Comparison of ENCODE assay signal across 15 cellular contexts in genomic region chr20:5156670-5157448, GRCh38. TPM values are rescaled to one million over a fixed set of nuclear protein-coding genes. Genes with fewer than 3 reads are reported as not detected.
A peak's percentile ranks its signal among the peaks of the same experiment; 100 is the strongest.
DNase-seq lines count a peak whose midpoint lies in the region; ATAC-seq, FAIRE-seq and TF ChIP-seq lines count a peak whose summit lies in the region.
"Had no signal": no experiment of that assay in that cellular context is flagged by ENCODE, and none has a peak within 500 bp of the region (broad histone marks: within the 10 kb centered on the region; RNA-seq: fewer than 3 reads in every experiment).

No MANE protein-coding gene starts in this region.

- H3K9me3 Mint-ChIP-seq in HFFc6 (no peaks in the 10 kb centered on the region), astrocyte (ENCODE audit: unreplicated experiment) (no peaks in the 10 kb centered on the region)

- H3K4me3 Mint-ChIP-seq in HFFc6 (peak overlapping the region; percentile 36), astrocyte (ENCODE audit: unreplicated experiment) (peak overlapping the region; percentile 15)
- H3K4me3 Mint-ChIP-seq: mesothelial cell of epicardium had no signal

- no peak overlapping the region for H3K27ac ChIP-seq in astrocyte (ENCODE audit: low read depth, low read length)
- no peak overlapping the region for H3K27ac ChIP-seq in left lung

- peak overlapping the region; percentile 55 for H3K4me2 ChIP-seq in astrocyte (ENCODE audit: low read length)

- H3K4me1 Mint-ChIP-seq in HFFc6 (ENCODE audit: low read depth) (peaks cover 72% of the 10 kb centered on the region), astrocyte (ENCODE audit: low read depth, unreplicated experiment) (peaks cover 24% of the 10 kb centered on the region)

- H3K9ac ChIP-seq in astrocyte (ENCODE audit: low read length), result no peak overlapping the region

- peaks cover 46% of the 10 kb centered on the region for H4K20me1 ChIP-seq in astrocyte (ENCODE audit: insufficient read depth, low read length)

- no peak overlapping the region for H2AFZ ChIP-seq in astrocyte (ENCODE audit: low read depth, low read length)

- H3K4me1 ChIP-seq in astrocyte (ENCODE audit: insufficient read depth, low read length) (peaks cover 23% of the 10 kb centered on the region), left lung (peaks cover 7 to 53% of the 10 kb centered on the region in 2 donors)

- intact Hi-C loops in left lung (cut with DNase I), result no loop called here

- H3K79me2 ChIP-seq in astrocyte (ENCODE audit: insufficient read depth, low read length), result peaks cover 60% of the 10 kb centered on the region

- no peaks in the 10 kb centered on the region for H3K9me3 ChIP-seq in astrocyte (ENCODE audit: insufficient read depth, low read depth, low read length)
- H3K9me3 ChIP-seq in left lung, result no peaks in the 10 kb centered on the region

- H3K27me3 Mint-ChIP-seq in HFFc6 (ENCODE audit: insufficient read depth), result no peaks in the 10 kb centered on the region
- no peaks in the 10 kb centered on the region for H3K27me3 Mint-ChIP-seq in astrocyte (ENCODE audit: low read depth, unreplicated experiment)

- ATAC-seq in left lung (peak; percentile 21), HG02885 (IDR thresholded peaks at IDR 0.05; ENCODE audit: poor library complexity, unreplicated experiment) (no peak), HG02759 (IDR thresholded peaks at IDR 0.05; ENCODE audit: unreplicated experiment) (no peak)

- peak overlapping the region; percentile 81 for H3K27ac Mint-ChIP-seq in HFFc6
- H3K27ac Mint-ChIP-seq in astrocyte (ENCODE audit: unreplicated experiment), result no peak overlapping the region
- H3K27ac Mint-ChIP-seq: mesothelial cell of epicardium had no signal

- H3K36me3 ChIP-seq in astrocyte (ENCODE audit: insufficient read depth, low read length), result no peaks in the 10 kb centered on the region
- H3K36me3 ChIP-seq in left lung, result no peaks in the 10 kb centered on the region

- FAIRE-seq in astrocyte (lab: Jason Lieb, UNC) (peak; percentile 32), frontal cortex (lab: Jason Lieb, UNC) (no peak)

- H3K36me3 Mint-ChIP-seq in HFFc6 (ENCODE audit: low read depth) (peaks cover 5% of the 10 kb centered on the region; the same call in 1 of the 2 replicates), astrocyte (ENCODE audit: low read depth, unreplicated experiment) (peaks cover 3% of the 10 kb centered on the region)
- H3K36me3 Mint-ChIP-seq: mesothelial cell of epicardium had no signal

- no peak for TF ChIP-seq CTCF in HFFc6 (IDR thresholded peaks at IDR 0.05)
- no peak for TF ChIP-seq CTCF in astrocyte (IDR thresholded peaks at IDR 0.05; ENCODE audit: insufficient read depth, low read depth, low read length)
- TF ChIP-seq CTCF in left lung (IDR thresholded peaks at IDR 0.05), result no peak

- H3K27me3 ChIP-seq in astrocyte (ENCODE audit: insufficient read depth, low read length) (no peaks in the 10 kb centered on the region), left lung (no peaks in the 10 kb centered on the region)

- no peak overlapping the region for H3K4me3 ChIP-seq in astrocyte (ENCODE audit: insufficient read depth, low read depth, low read length)
- no peak overlapping the region for H3K4me3 ChIP-seq in left lung

- DNase-seq in AG08395 (ENCODE audit: low spot score), result peak; percentile 69
- peak; percentile 47 for DNase-seq in HFFc6
- DNase-seq in astrocyte (ENCODE audit: low read depth), result peak; percentile 56
- DNase-seq in left lung, result no peak
- DNase-seq in frontal cortex (ENCODE audit: low spot score in 2 of 2), result no peak
- no peak for DNase-seq in NCI-H774 (lab: John Stamatoyannopoulos, UW)
- DNase-seq: activated CD4-positive, alpha-beta T cell treated with anti-CD3 and anti-CD28 coated beads for 4 hours; activated gamma-delta T cell treated with Interleukin-2 at 50 U/mL for 16 hours; cortex of kidney; head of caudate nucleus; NCI-H446 treated with DMSO at 0.1 percent for 48 hours; right cardiac atrium had no signal

RNA-seq across cellular contexts. Expression of gene CDS2, which starts 30.1 kb away (rescaled TPM):
- 10 to 100 TPM; 36.6 to 42.5 (median 39.2) TPM for total RNA-seq in HFFc6 (2021; fragmentation: NEBNext Ultra II Directional; extraction: Animal tissue kit (Norgen Biotek cat#: 25700))
- 46.3 and 53.9 TPM in 2 replicates for total RNA-seq in astrocyte
- 10 to 100 TPM; 59.6 to 61.0 TPM for total RNA-seq in left lung
- total RNA-seq in frontal cortex, result 69.3 TPM

RNA-seq across cellular contexts. Expression of gene PCNA, which starts 37.1 kb away (rescaled TPM):
- 100 to 1,000 TPM; 104 to 172 (median 152) TPM for total RNA-seq in HFFc6 (2021; fragmentation: NEBNext Ultra II Directional; extraction: Animal tissue kit (Norgen Biotek cat#: 25700))
- total RNA-seq in astrocyte, result 73.0 and 77.6 TPM in 2 replicates
- 10 to 100 TPM; 80.4 to 93.9 TPM for total RNA-seq in left lung
- total RNA-seq in frontal cortex, result 42.0 TPM

RNA-seq across cellular contexts. Expression of gene TMEM230, which starts 44.0 kb away (rescaled TPM):
- total RNA-seq in HFFc6 (2021; fragmentation: NEBNext Ultra II Directional; extraction: Animal tissue kit (Norgen Biotek cat#: 25700)), result 100 to 1,000 TPM; 129 to 151 (median 144) TPM
- total RNA-seq in astrocyte (82.6 and 95.6 TPM in 2 replicates), left lung (100 to 1,000 TPM in 1 of 2 donors, 10 to 100 TPM in 1; 98.4 to 112 TPM), frontal cortex (42.4 TPM)

Comparison
In these comparisons a context has a peak if more than half of its experiments do, and no peak if none do; other contexts are left out.
1. DNase-seq: peak in AG08395 (single experiment), HFFc6 (single experiment) and astrocyte (single experiment); none in left lung (0 of 2), frontal cortex (0 of 2) and NCI-H774 (single experiment).